ENCODE assay signal across 8 cellular contexts in the genomic region with DNA sequence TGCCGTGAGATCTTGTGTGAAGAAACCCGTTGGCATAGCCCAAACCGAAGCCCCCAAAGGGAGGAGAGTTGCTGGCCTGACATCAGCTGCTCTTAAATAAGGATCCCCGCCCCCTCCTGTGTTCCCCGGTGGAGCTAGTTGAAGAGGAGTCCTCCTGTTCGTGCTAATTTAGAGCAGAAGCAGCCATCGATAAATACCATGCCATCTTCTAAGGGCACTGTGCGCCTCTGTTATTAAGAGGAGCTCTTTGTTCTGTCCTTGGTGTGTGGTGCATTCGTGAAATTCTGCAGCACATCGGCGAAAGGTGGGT. TPM values are rescaled to one million over a fixed set of nuclear protein-coding genes. Genes with fewer than 3 reads are reported as not detected.
A peak's percentile ranks its signal among the peaks of the same experiment; 100 is the strongest.
DNase-seq lines count a peak whose midpoint lies in the region; ATAC-seq and TF ChIP-seq lines count a peak whose summit lies in the region.

No MANE protein-coding gene starts in this region.

- no CpG with 5 or more reads among the region's 11 CpGs for WGBS in IMR-90 (ENCODE audit: extremely low coverage in 2 of 2, insufficient read length in 1 of 2), 2 experiments

- ATAC-seq in GM19467 (IDR thresholded peaks at IDR 0.05; ENCODE audit: unreplicated experiment) (peak; percentile 17), IMR-90 (ENCODE audit: low read depth) (peak; percentile 13)
- peak; percentile 10 for ATAC-seq in activated CD8-positive, alpha-beta memory T cell treated with anti-CD3 and anti-CD28 coated beads, Interleukin-2, amount 10 ng/mL, durations not matched to agents 7 days and 5 days

- H2BK20ac ChIP-seq in IMR-90 (ENCODE audit: low read depth, low read length): no peak overlapping the region

- CTCF ChIA-PET in IMR-90 (lab: Yijun Ruan, JAX): interaction anchor here (0.5 to 2.1 kb wide), 9 partner anchors 9 to 420 kb away, joined by 3 to 13 read pairs (median 3); a partner anchor contains a TSS
- CTCF ChIA-PET in activated CD8-positive, alpha-beta memory T cell treated with anti-CD3 and anti-CD28 coated beads, Interleukin-2, amount 10 ng/mL, durations not matched to agents 7 days and 5 days (lab: Charles Lee): interaction anchor here (0.7 to 2.8 kb wide), 11 partner anchors 8 to 1726 kb away, joined by 3 to 22 read pairs (median 4); a partner anchor contains a TSS

- TSS peak; percentile 31 for BruUV-seq in IMR-90 (replicated peaks; lab: Mats Ljungman, UMichigan)

- no peaks in the 10 kb centered on the region for H3K27me3 Mint-ChIP-seq in activated CD8-positive, alpha-beta memory T cell treated with anti-CD3 and anti-CD28 coated beads, Interleukin-2, amount 10 ng/mL, durations not matched to agents 7 days and 5 days

- no peak overlapping the region for H3K18ac ChIP-seq in IMR-90 (ENCODE audit: low read depth, low read length)

- peak overlapping the region; percentile 95 for H3K27ac Mint-ChIP-seq in activated CD8-positive, alpha-beta memory T cell treated with anti-CD3 and anti-CD28 coated beads, Interleukin-2, amount 10 ng/mL, durations not matched to agents 7 days and 5 days

- H2BK15ac ChIP-seq in IMR-90 (ENCODE audit: low read depth, low read length): no peak overlapping the region

- no peak overlapping the region for H4K5ac ChIP-seq in IMR-90 (ENCODE audit: low read depth, low read length)

- peaks cover 4% of the 10 kb centered on the region for H3K9me1 ChIP-seq in IMR-90 (ENCODE audit: insufficient read depth, low read length)

- POLR2A ChIA-PET in IMR-90 (lab: Charles Lee; ENCODE audit: unreplicated experiment): no interaction called here

- intact Hi-C loops in IMR-90 (cut with micrococcal nuclease): loop anchor here (1.0 kb wide), 1 partner anchor 9 kb away; no protein-coding TSS in a partner anchor
- intact Hi-C loops in head of caudate nucleus (cut with DNase I): loop anchor here (2.0 kb wide), 1 partner anchor 74 kb away; no protein-coding TSS in a partner anchor

- H4K8ac ChIP-seq in IMR-90 (ENCODE audit: low read depth in 2 of 2, low read length in 2 of 2): peak overlapping the region in 1 of 2 experiments; percentile 4; a peak in 1 of 4 replicates

- peaks cover 32% of the 10 kb centered on the region for H3K4me1 Mint-ChIP-seq in activated CD8-positive, alpha-beta memory T cell treated with anti-CD3 and anti-CD28 coated beads, Interleukin-2, amount 10 ng/mL, durations not matched to agents 7 days and 5 days

- H3K36me3 Mint-ChIP-seq in activated CD8-positive, alpha-beta memory T cell treated with anti-CD3 and anti-CD28 coated beads, Interleukin-2, amount 10 ng/mL, durations not matched to agents 7 days and 5 days: peaks cover 3% of the 10 kb centered on the region

- H3K27me3 ChIP-seq in IMR-90 (ENCODE audit: control insufficient read depth, insufficient read depth, low read length): no peaks in the 10 kb centered on the region
- H3K27me3 ChIP-seq in parathyroid adenoma (ENCODE audit: control insufficient read depth, insufficient read depth, low read length): no peaks in the 10 kb centered on the region

- DNase-seq in COR-L47 (lab: John Stamatoyannopoulos, UW) (peak; percentile 29), IMR-90 (no peak), head of caudate nucleus (peak in 23 of 42 donors; percentile 26 to 74 (median 59)), A172 (ENCODE audit: low spot score) (no peak), AG20443 (ENCODE audit: low spot score) (no peak)
- DNase-seq in activated CD8-positive, alpha-beta memory T cell treated with anti-CD3 and anti-CD28 coated beads, Interleukin-2, amount 10 ng/mL, durations not matched to agents 7 days and 5 days: no peak

- H3K9ac ChIP-seq in IMR-90 (ENCODE audit: low read depth, low read length) (peak overlapping the region; percentile 76), parathyroid adenoma (no peak overlapping the region)

- H3K4ac ChIP-seq in IMR-90 (ENCODE audit: low read depth, low read length): peak overlapping the region; percentile 20

- peak overlapping the region; percentile 93 for H3K23ac ChIP-seq in IMR-90 (ENCODE audit: low read depth, low read length)

- no peak for TF ChIP-seq RAD21 in IMR-90 (IDR thresholded peaks at IDR 0.05; ENCODE audit: low read length)

- H2AK9ac ChIP-seq in IMR-90 (replicated peaks; ENCODE audit: low read depth, low read length, poor library complexity): peak overlapping the region; percentile 91

- H4K20me1 ChIP-seq in IMR-90 (ENCODE audit: insufficient read depth, low read length): peaks cover 17% of the 10 kb centered on the region

- H3K14ac ChIP-seq in IMR-90 (replicated peaks; ENCODE audit: low read depth, low read length): peak overlapping the region; percentile 42

- H3K79me1 ChIP-seq in IMR-90 (ENCODE audit: low read depth in 1 of 2, low read length in 2 of 2): peaks cover 11 to 50% of the 10 kb centered on the region in 2 experiments

- H2BK120ac ChIP-seq in IMR-90 (ENCODE audit: low read depth, low read length): no peak overlapping the region

- H3K4me2 ChIP-seq in IMR-90 (ENCODE audit: low read depth, low read length): peak overlapping the region; percentile 87
- peak overlapping the region; percentile 75 for H3K4me2 ChIP-seq in parathyroid adenoma (ENCODE audit: low read length)

- TF ChIP-seq POLR2A in IMR-90 (IDR thresholded peaks at IDR 0.05; ENCODE audit: low read depth, low read length): no peak

- dilution Hi-C loops in IMR-90 (cut with HindIII; ENCODE audit: low sequenced_read_pairs, unreplicated experiment): no loop called here

- TF ChIP-seq CTCF in IMR-90 (conservative IDR thresholded peaks at IDR 0.05; ENCODE audit: low read depth, low read length) (no peak), parathyroid adenoma (IDR thresholded peaks at IDR 0.05) (no peak)

- H3K4me1 ChIP-seq in IMR-90 (ENCODE audit: control insufficient read depth, insufficient read depth, low read length) (no peaks in the 10 kb centered on the region; the same call in none of the 2 replicates), parathyroid adenoma (peaks cover 4% of the 10 kb centered on the region)

- in situ Hi-C loops in IMR-90 (cut with MboI; ENCODE audit: low sequenced_read_pairs): no loop called here

- H3K9me3 ChIP-seq in IMR-90 (ENCODE audit: control insufficient read depth, insufficient read depth, low read length) (no peaks in the 10 kb centered on the region), parathyroid adenoma (ENCODE audit: control insufficient read depth, low read length) (no peaks in the 10 kb centered on the region)

- H3K36me3 ChIP-seq in IMR-90 (ENCODE audit: control insufficient read depth, insufficient read depth, low read length): no peaks in the 10 kb centered on the region
- no peaks in the 10 kb centered on the region for H3K36me3 ChIP-seq in parathyroid adenoma (ENCODE audit: control insufficient read depth, insufficient read depth, low read length)

- peak overlapping the region; percentile 96 for H3K4me3 Mint-ChIP-seq in activated CD8-positive, alpha-beta memory T cell treated with anti-CD3 and anti-CD28 coated beads, Interleukin-2, amount 10 ng/mL, durations not matched to agents 7 days and 5 days

- H3K27ac ChIP-seq in IMR-90 (ENCODE audit: insufficient read depth, low read length) (peak overlapping the region; percentile 73), parathyroid adenoma (peak overlapping the region; percentile 81)

- peak overlapping the region; percentile 33; the same call in 1 of the 2 replicates for H3K56ac ChIP-seq in IMR-90 (ENCODE audit: extremely low read depth, insufficient read depth, low read length)

- H3K79me2 ChIP-seq in parathyroid adenoma: peaks cover 27% of the 10 kb centered on the region

- H2AFZ ChIP-seq in IMR-90 (replicated peaks; ENCODE audit: low read length, poor library complexity): peak overlapping the region; percentile 90
- H2AFZ ChIP-seq in parathyroid adenoma: peak overlapping the region; percentile 94

- 0 out of 2 replicates have a peak overlapping the region, but pooled peaks have one; percentile 16 for H4K91ac ChIP-seq in IMR-90 (ENCODE audit: insufficient read depth, low read depth, low read length)

- no peaks in the 10 kb centered on the region for H3K9me3 Mint-ChIP-seq in activated CD8-positive, alpha-beta memory T cell treated with anti-CD3 and anti-CD28 coated beads, Interleukin-2, amount 10 ng/mL, durations not matched to agents 7 days and 5 days (ENCODE audit: low read depth)

- H2BK5ac ChIP-seq in IMR-90 (ENCODE audit: low read depth, low read length, poor library complexity, severe bottlenecking): peak overlapping the region; percentile 61

- peak overlapping the region; percentile 38; the same call in 1 of the 2 replicates for H2AK5ac ChIP-seq in IMR-90 (ENCODE audit: low read depth, low read length)

- H3K4me3 ChIP-seq in IMR-90 (ENCODE audit: insufficient read depth, low read depth, low read length) (peak overlapping the region; percentile 79), parathyroid adenoma (ENCODE audit: low read depth, low read length) (peak overlapping the region; percentile 89)

TF ChIP-seq in IMR-90, 13 proteins besides CTCF, POLR2A, EP300 and RAD21:
- TF ChIP-seq MXI1 (IDR thresholded peaks at IDR 0.05; ENCODE audit: borderline replicate concordance, low read depth, low read length): no peak
- no peak for TF ChIP-seq CEBPB (IDR thresholded peaks at IDR 0.05; ENCODE audit: low read depth, low read length)
- TF ChIP-seq SMC3 (IDR thresholded peaks at IDR 0.05; ENCODE audit: low read depth, low read length): no peak
- TF ChIP-seq BHLHE40 (IDR thresholded peaks at IDR 0.05; ENCODE audit: low read depth, low read length): no peak
TF ChIP-seq in IMR-90: peak in this region for 0.

RNA-seq across cellular contexts. Expression of a gene that starts 0.9 kb away (rescaled TPM):
- 29.2 and 44.4 TPM in 2 replicates for total RNA-seq in IMR-90 (2012; rRNA removed)
- polyA plus RNA-seq in IMR-90 (2012; rRNA removed): 23.9 and 24.6 TPM in 2 replicates
- 12.1 and 15.2 TPM in 2 replicates for polyA plus RNA-seq in IMR-90 (2012; cell fraction: cytosol; rRNA removed)
- 8.3 and 13.7 TPM in 2 replicates for polyA plus RNA-seq in IMR-90 (2012; cell fraction: nucleus; rRNA removed; ENCODE audit: low replicate concordance)
- 10 to 100 TPM; 17.4 to 18.3 TPM for total RNA-seq in activated CD8-positive, alpha-beta memory T cell treated with anti-CD3 and anti-CD28 coated beads, Interleukin-2, amount 10 ng/mL, durations not matched to agents 7 days and 5 days
- 89.8 and 93.0 TPM in 2 replicates for total RNA-seq in A172 (2014; rRNA removed; shearing (Covaris generic))

Comparison
In these comparisons a context has a peak if more than half of its experiments do, and no peak if none do; other contexts are left out.
1. DNase-seq: peak in COR-L47 (single experiment) and head of caudate nucleus (23 of 42); none in IMR-90 (single experiment), activated CD8-positive, alpha-beta memory T cell treated with anti-CD3 and anti-CD28 coated beads, Interleukin-2, amount 10 ng/mL, durations not matched to agents 7 days and 5 days (single experiment), A172 (single experiment) and AG20443 (single experiment).
2. Peak in every context shown above with its lines, with median percentiles within 50 percentile points of each other: ATAC-seq.